ENCODE assay signal across 19 cellular contexts in the genomic region with DNA sequence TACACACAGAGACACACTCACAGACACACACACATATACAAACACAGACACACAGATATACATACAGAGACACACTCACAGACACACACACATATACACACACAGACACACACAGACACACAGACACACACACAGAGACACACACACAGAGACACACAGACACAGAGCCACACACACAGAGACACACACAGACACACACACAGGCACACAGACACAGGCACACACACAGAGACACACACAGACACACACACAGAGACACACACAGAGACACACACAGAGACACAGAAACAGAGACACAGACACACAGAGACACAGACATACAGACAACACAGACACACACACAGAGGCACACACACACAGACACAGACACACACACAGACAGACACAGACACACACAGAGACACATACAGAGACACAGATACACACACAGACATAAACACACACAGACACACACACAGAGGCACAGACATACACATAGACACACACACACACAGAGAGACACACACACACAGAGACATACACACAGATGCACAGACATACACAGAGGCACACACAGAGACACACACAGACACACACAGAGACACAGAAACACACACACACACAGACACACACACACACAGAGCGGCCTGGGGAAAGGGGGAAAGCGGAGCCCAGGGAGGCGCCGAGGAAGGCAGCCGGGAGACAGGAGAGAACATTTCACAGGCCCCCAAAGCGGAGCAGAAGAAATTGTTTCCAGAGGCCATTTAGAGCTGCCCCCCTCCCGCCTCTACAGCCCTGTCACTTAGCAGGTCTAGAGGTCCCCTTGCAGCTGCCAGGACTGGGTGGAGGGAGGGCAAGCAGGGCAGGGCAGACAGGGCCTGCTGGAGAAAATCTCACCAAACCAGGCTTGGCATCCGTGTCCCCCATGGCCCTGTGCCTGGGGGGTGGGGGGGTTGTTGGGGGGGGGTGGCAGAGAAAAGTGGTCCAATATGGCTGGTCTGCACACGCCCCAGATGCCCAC. TPM values are rescaled to one million over a fixed set of nuclear protein-coding genes. Genes with fewer than 3 reads are reported as not detected.
"Had no signal": no experiment of that assay in that cellular context is flagged by ENCODE, and none has a peak within 500 bp of the region (broad histone marks: within the 10 kb centered on the region; RNA-seq: fewer than 3 reads in every experiment).

No MANE protein-coding gene starts in this region.

- H3K27ac ChIP-seq: ascending aorta, left lung, parathyroid adenoma, transverse colon had no signal

- H3K27me3 ChIP-seq: ascending aorta, left lung, transverse colon had no signal

- H3K4me3 ChIP-seq: ascending aorta, left lung, transverse colon had no signal

- FAIRE-seq: endometrium, keratinocyte had no signal

- H3K4me1 ChIP-seq: ascending aorta, left lung, parathyroid adenoma, transverse colon had no signal

- ATAC-seq: activated CD4-positive, CD25-positive, alpha-beta regulatory T cell treated with anti-CD3 and anti-CD28 coated beads, Interleukin-2, amount 50 U/mL, for 24 hours; left lung; T-cell had no signal

- H3K9me3 ChIP-seq: transverse colon had no signal

- H3K36me3 ChIP-seq: ascending aorta, left lung, transverse colon had no signal

- DNase-seq: activated CD4-positive, alpha-beta T cell treated with anti-CD3 and anti-CD28 coated beads, Interleukin-2, amount 50 U/mL, for 1 hour; activated naive CD4-positive, alpha-beta T cell treated with anti-CD3 and anti-CD28 coated beads for 36 hours; activated T-cell treated with anti-CD3 and anti-CD28 coated beads, Interleukin-2, amount 50 U/mL, for 1 hour; left lung; mammary epithelial cell; stimulated activated CD4-positive, alpha-beta T cell treated with anti-CD3 and anti-CD28 coated beads, Interleukin-2, amount 100 ng/mL, for 48 hours; stimulated activated naive CD4-positive, alpha-beta T cell treated with Interleukin-2 at 50 U/mL for 16 hours; substantia nigra; T-cell; T-helper 9 cell; transverse colon had no signal

RNA-seq across cellular contexts. Expression of a gene that starts 38.9 kb away (rescaled TPM):
- total RNA-seq: activated naive CD4-positive, alpha-beta T cell treated with anti-CD3 and anti-CD28 coated beads for 36 hours; activated T-helper 2 cell treated with anti-CD3 and anti-CD28 coated beads, Interferon-gamma antibody, Interleukin-2, Interleukin-4, amounts not matched to agents 10 μg/mL and 5 μg/mL and 100 μg/mL, durations not matched to agents 14 hours and 24 hours and 36 hours; neural crest cell; skeletal muscle tissue had no signal
